In the genomic region with DNA sequence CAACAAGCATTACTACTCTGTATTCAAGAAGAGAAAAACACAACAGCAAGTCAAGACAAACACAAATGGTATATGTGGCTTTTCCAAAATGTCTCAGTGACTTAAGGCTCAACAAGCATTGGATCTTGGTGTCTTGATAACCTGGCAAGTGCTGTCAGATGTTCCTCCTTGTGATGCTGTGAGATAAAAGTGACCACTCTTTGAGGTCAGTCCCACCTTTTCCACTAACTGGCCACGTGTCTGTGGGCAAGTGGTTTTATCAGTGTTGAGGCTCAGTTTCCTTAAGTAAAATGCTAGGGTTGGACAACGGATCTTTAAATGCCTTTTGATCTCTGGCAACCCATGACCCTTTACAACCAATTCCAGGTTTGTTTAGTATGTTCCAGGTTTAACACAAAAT, we compare ENCODE assay signal across 24 cellular contexts.
DNase-seq lines count a peak whose midpoint lies in the region; ATAC-seq and TF ChIP-seq lines count a peak whose summit lies in the region.
"Had no signal": no experiment of that assay in that cellular context is flagged by ENCODE, and none has a peak within 500 bp of the region (broad histone marks: within the 10 kb centered on the region; RNA-seq: fewer than 3 reads in every experiment).

No MANE protein-coding gene starts in this region.

- H3K9me3 Mint-ChIP-seq in CD4-positive, alpha-beta T cell = peaks cover 6% of the 10 kb centered on the region
- peaks cover 0 to 4% (median 0%) of the 10 kb centered on the region in 5 donors for H3K9me3 Mint-ChIP-seq in CD8-positive, alpha-beta memory T cell
- peaks cover 13% of the 10 kb centered on the region for H3K9me3 Mint-ChIP-seq in activated CD8-positive, alpha-beta T cell treated with anti-CD3 and anti-CD28 coated beads for 36 hours
- H3K9me3 Mint-ChIP-seq in memory B cell = peaks cover 7% of the 10 kb centered on the region

- CTCF ChIA-PET in CD4-positive, alpha-beta T cell (lab: Charles Lee) = interaction anchor here (0.8 kb wide), 1 partner anchor 25 kb away, joined by 3 read pairs; no protein-coding TSS in a partner anchor
- CTCF ChIA-PET in CD8-positive, alpha-beta memory T cell (lab: Charles Lee) = interaction anchor here (1.5 to 2.5 kb wide), 2 partner anchors 90 to 98 kb away, joined by 5 to 9 read pairs; a partner anchor contains a TSS
- CTCF ChIA-PET in activated CD8-positive, alpha-beta T cell treated with anti-CD3 and anti-CD28 coated beads for 36 hours (lab: Charles Lee) = no interaction called here

- H3K4me3 Mint-ChIP-seq in CD4-positive, alpha-beta T cell = no peak overlapping the region
- H3K4me3 Mint-ChIP-seq in CD8-positive, alpha-beta memory T cell = peak overlapping the region in 1 of 7 donors; percentile 36
- no peak overlapping the region for H3K4me3 Mint-ChIP-seq in activated CD8-positive, alpha-beta T cell treated with anti-CD3 and anti-CD28 coated beads for 36 hours
- H3K4me3 Mint-ChIP-seq in memory B cell = no peak overlapping the region
- H3K4me3 Mint-ChIP-seq: GM23338 had no signal

- peaks cover 86% of the 10 kb centered on the region for H3K4me1 Mint-ChIP-seq in CD4-positive, alpha-beta T cell (ENCODE audit: low read depth)
- peaks cover 81 to 93% (median 92%) of the 10 kb centered on the region in 3 donors for H3K4me1 Mint-ChIP-seq in CD8-positive, alpha-beta memory T cell
- peaks cover 91% of the 10 kb centered on the region for H3K4me1 Mint-ChIP-seq in activated CD8-positive, alpha-beta T cell treated with anti-CD3 and anti-CD28 coated beads for 36 hours (ENCODE audit: low read depth)
- peaks cover 56% of the 10 kb centered on the region for H3K4me1 Mint-ChIP-seq in memory B cell
- H3K4me1 Mint-ChIP-seq: GM23338 had no signal

- no peak for DNase-seq in CD4-positive, alpha-beta T cell
- DNase-seq in CD8-positive, alpha-beta memory T cell = no peak
- peak; percentile 72 for DNase-seq in activated CD8-positive, alpha-beta T cell treated with anti-CD3 and anti-CD28 coated beads for 36 hours
- no peak for DNase-seq in memory B cell (ENCODE audit: low spot score in 2 of 2)
- no peak for DNase-seq in SK-N-DZ (ENCODE audit: low spot score)
- no peak for DNase-seq in hepatic stellate cell (ENCODE audit: low spot score)
- no peak for DNase-seq in foreskin keratinocyte
- no peak for DNase-seq in NCI-H526 treated with DMSO at 0.1 percent for 48 hours (lab: John Stamatoyannopoulos, UW)
- DNase-seq: activated CD4-positive, alpha-beta T cell treated with anti-CD3 and anti-CD28 coated beads, Interleukin-2, amount 50 U/mL, for 1 hour; caudate nucleus; cortex of kidney; EL; left colon; NCI-H1417 treated with DMSO at 0.1 percent for 48 hours; NCI-H2081 treated with DMSO at 0.1 percent for 48 hours; NCI-H226; psoas muscle; sigmoid colon; stimulated activated CD4-positive, alpha-beta T cell treated with anti-CD3 and anti-CD28 coated beads, Interleukin-4, amount 100 ng/mL, for 4 hours; stimulated activated naive CD4-positive, alpha-beta T cell treated with Interleukin-2 at 50 U/mL for 16 hours had no signal

- peaks cover 26% of the 10 kb centered on the region for H3K36me3 Mint-ChIP-seq in CD4-positive, alpha-beta T cell (ENCODE audit: low read depth)
- H3K36me3 Mint-ChIP-seq in CD8-positive, alpha-beta memory T cell = peaks cover 13 to 32% (median 16%) of the 10 kb centered on the region in 3 donors
- H3K36me3 Mint-ChIP-seq in activated CD8-positive, alpha-beta T cell treated with anti-CD3 and anti-CD28 coated beads for 36 hours (ENCODE audit: low read depth) = peaks cover 78% of the 10 kb centered on the region
- H3K36me3 Mint-ChIP-seq in memory B cell = peaks cover 35% of the 10 kb centered on the region

- no peaks in the 10 kb centered on the region for H3K36me3 ChIP-seq in CD8-positive, alpha-beta memory T cell (ENCODE audit: insufficient read depth, low read length)
- H3K36me3 ChIP-seq: sigmoid colon had no signal

- POLR2A ChIA-PET in CD4-positive, alpha-beta T cell (lab: Charles Lee) = no interaction called here
- POLR2A ChIA-PET in CD8-positive, alpha-beta memory T cell (lab: Charles Lee) = no interaction called here
- POLR2A ChIA-PET in activated CD8-positive, alpha-beta T cell treated with anti-CD3 and anti-CD28 coated beads for 36 hours (lab: Charles Lee) = interaction anchor here (0.5 to 1.0 kb wide), 2 partner anchors 48 to 179 kb away, joined by 3 read pairs; no protein-coding TSS in a partner anchor

- no peaks in the 10 kb centered on the region for H3K9me3 ChIP-seq in CD4-positive, alpha-beta T cell (ENCODE audit: control insufficient read depth, low read length)
- no peaks in the 10 kb centered on the region for H3K9me3 ChIP-seq in CD8-positive, alpha-beta memory T cell (ENCODE audit: low read length)
- H3K9me3 ChIP-seq: psoas muscle, sigmoid colon had no signal

- no peaks in the 10 kb centered on the region for H3K27me3 ChIP-seq in CD4-positive, alpha-beta T cell (ENCODE audit: control insufficient read depth, insufficient read depth, low read length)
- no peaks in the 10 kb centered on the region for H3K27me3 ChIP-seq in CD8-positive, alpha-beta memory T cell (ENCODE audit: insufficient read depth, low read length, poor library complexity, severe bottlenecking)
- H3K27me3 ChIP-seq in foreskin keratinocyte = peaks cover 10% of the 10 kb centered on the region
- H3K27me3 ChIP-seq: hepatocyte, sigmoid colon had no signal

- no peak for TF ChIP-seq CTCF in CD4-positive, alpha-beta T cell (IDR thresholded peaks at IDR 0.05)
- TF ChIP-seq CTCF in activated CD8-positive, alpha-beta T cell treated with anti-CD3 and anti-CD28 coated beads for 36 hours (IDR thresholded peaks at IDR 0.05) = no peak
- TF ChIP-seq CTCF in foreskin keratinocyte (conservative IDR thresholded peaks at IDR 0.05) = no peak

- ATAC-seq in CD4-positive, alpha-beta T cell (ENCODE audit: poor library complexity) = no peak
- ATAC-seq in activated CD8-positive, alpha-beta T cell treated with anti-CD3 and anti-CD28 coated beads for 36 hours = no peak
- ATAC-seq in memory B cell (ENCODE audit: low read depth) (no peak), foreskin keratinocyte (no peak)
- ATAC-seq: GM23338, left colon, psoas muscle had no signal

- H3K27me3 Mint-ChIP-seq in CD4-positive, alpha-beta T cell = no peaks in the 10 kb centered on the region
- no peaks in the 10 kb centered on the region for H3K27me3 Mint-ChIP-seq in CD8-positive, alpha-beta memory T cell
- no peaks in the 10 kb centered on the region for H3K27me3 Mint-ChIP-seq in activated CD8-positive, alpha-beta T cell treated with anti-CD3 and anti-CD28 coated beads for 36 hours
- no peaks in the 10 kb centered on the region for H3K27me3 Mint-ChIP-seq in memory B cell

- no peak overlapping the region for H3K4me3 ChIP-seq in CD8-positive, alpha-beta memory T cell (ENCODE audit: low read length)
- H3K4me3 ChIP-seq: GM23338, hepatocyte, psoas muscle, sigmoid colon had no signal

- H3K4me1 ChIP-seq in CD8-positive, alpha-beta memory T cell (ENCODE audit: insufficient read depth, low read length) = peaks cover 79% of the 10 kb centered on the region
- H3K4me1 ChIP-seq in foreskin keratinocyte = no peaks in the 10 kb centered on the region
- H3K4me1 ChIP-seq: sigmoid colon had no signal

- H3K27ac Mint-ChIP-seq in CD4-positive, alpha-beta T cell = peak overlapping the region; percentile 42
- H3K27ac Mint-ChIP-seq in CD8-positive, alpha-beta memory T cell = peak overlapping the region in 5 of 8 donors; percentile 15 to 69 (median 20)
- H3K27ac Mint-ChIP-seq in activated CD8-positive, alpha-beta T cell treated with anti-CD3 and anti-CD28 coated beads for 36 hours = peak overlapping the region; percentile 70
- H3K27ac Mint-ChIP-seq in memory B cell = peak overlapping the region; percentile 61
- H3K27ac Mint-ChIP-seq: GM23338 had no signal

- intact Hi-C loops in CD4-positive, alpha-beta T cell (cut with DNase I, micrococcal nuclease) = no loop called here
- intact Hi-C loops in activated CD8-positive, alpha-beta T cell treated with anti-CD3 and anti-CD28 coated beads for 36 hours (cut with micrococcal nuclease) = no loop called here

- H3K27ac ChIP-seq in CD4-positive, alpha-beta T cell (ENCODE audit: low read depth, low read length) = no peak overlapping the region
- H3K27ac ChIP-seq in CD8-positive, alpha-beta memory T cell (ENCODE audit: low read depth, low read length) = no peak overlapping the region
- H3K27ac ChIP-seq in foreskin keratinocyte = no peak overlapping the region
- H3K27ac ChIP-seq: C4-2B, hepatocyte, HL-60, psoas muscle, sigmoid colon had no signal

Comparison
In these comparisons a context has a peak if more than half of its experiments do, and no peak if none do; other contexts are left out.
1. H3K27ac Mint-ChIP-seq: peak in every context shown above with its lines; median percentile 70 in activated CD8-positive, alpha-beta T cell treated with anti-CD3 and anti-CD28 coated beads for 36 hours; 61 in memory B cell; 42 in CD4-positive, alpha-beta T cell; 20 in CD8-positive, alpha-beta memory T cell.